9 cellular contexts compared by ENCODE assay signal in genomic region chr20:3798405-3798768, GRCh38. TPM values are rescaled to one million over a fixed set of nuclear protein-coding genes. Genes with fewer than 3 reads are reported as not detected.
DNase-seq lines count a peak whose midpoint lies in the region; ATAC-seq, FAIRE-seq and TF ChIP-seq lines count a peak whose summit lies in the region.
"Had no signal": no experiment of that assay in that cellular context is flagged by ENCODE, and none has a peak within 500 bp of the region (broad histone marks: within the 10 kb centered on the region; RNA-seq: fewer than 3 reads in every experiment).

No MANE protein-coding gene starts in this region.

- peak overlapping the region; percentile 90 for H3K27ac Mint-ChIP-seq in T-helper 2 cell treated with Interferon-gamma antibody and Interleukin-4, amounts not matched to agents 5 μg/mL and 100 μg/mL, for 36 hours
- H3K27ac Mint-ChIP-seq in activated CD8-positive, alpha-beta T cell treated with anti-CD3 and anti-CD28 coated beads, Interleukin-2, amount 10 ng/mL, durations not matched to agents 7 days and 5 days: peak overlapping the region; percentile 95
- H3K27ac Mint-ChIP-seq in immature natural killer cell: peak overlapping the region; percentile 87 to 99 (median 96)
- peak overlapping the region; percentile 98 for H3K27ac Mint-ChIP-seq in stimulated activated effector memory CD8-positive, alpha-beta T cell treated with anti-CD3 and anti-CD28 coated beads, Interleukin-12 subunit alpha, Interleukin-12 subunit beta, amount 100 ng/mL, for 72 hours

- CTCF ChIA-PET in activated CD8-positive, alpha-beta T cell treated with anti-CD3 and anti-CD28 coated beads, Interleukin-2, amount 10 ng/mL, durations not matched to agents 7 days and 5 days (lab: Charles Lee): interaction anchor here (1.4 to 4.2 kb wide), 2 partner anchors 13 to 21 kb away, joined by 4 to 30 read pairs; partner anchors contain the start of gene AP5S1

- ATAC-seq in activated CD8-positive, alpha-beta T cell treated with anti-CD3 and anti-CD28 coated beads, Interleukin-2, amount 10 ng/mL, durations not matched to agents 7 days and 5 days: no peak
- ATAC-seq in stimulated activated effector memory CD8-positive, alpha-beta T cell treated with anti-CD3 and anti-CD28 coated beads, Interleukin-12 subunit alpha, Interleukin-12 subunit beta, amount 100 ng/mL, for 72 hours: no peak

- FAIRE-seq in D721Med (lab: Jason Lieb, UNC): no peak
- FAIRE-seq: urothelium cell line had no signal

- no peaks in the 10 kb centered on the region for H3K27me3 Mint-ChIP-seq in T-helper 2 cell treated with Interferon-gamma antibody and Interleukin-4, amounts not matched to agents 5 μg/mL and 100 μg/mL, for 36 hours (ENCODE audit: low read depth)
- no peaks in the 10 kb centered on the region for H3K27me3 Mint-ChIP-seq in activated CD8-positive, alpha-beta T cell treated with anti-CD3 and anti-CD28 coated beads, Interleukin-2, amount 10 ng/mL, durations not matched to agents 7 days and 5 days (ENCODE audit: low read depth)
- H3K27me3 Mint-ChIP-seq in immature natural killer cell (ENCODE audit: low read depth in 3 of 3): peaks cover 0 to 11% (median 3%) of the 10 kb centered on the region in 3 donors

- no peak for TF ChIP-seq CTCF in D721Med (IDR thresholded peaks at IDR 0.05; ENCODE audit: insufficient read depth, missing control alignments)

- peaks cover 37% of the 10 kb centered on the region for H3K4me1 Mint-ChIP-seq in T-helper 2 cell treated with Interferon-gamma antibody and Interleukin-4, amounts not matched to agents 5 μg/mL and 100 μg/mL, for 36 hours (ENCODE audit: low read depth)
- peaks cover 54% of the 10 kb centered on the region for H3K4me1 Mint-ChIP-seq in activated CD8-positive, alpha-beta T cell treated with anti-CD3 and anti-CD28 coated beads, Interleukin-2, amount 10 ng/mL, durations not matched to agents 7 days and 5 days (ENCODE audit: low read depth)
- H3K4me1 Mint-ChIP-seq in immature natural killer cell: peaks cover 60 to 63% of the 10 kb centered on the region in 2 donors
- H3K4me1 Mint-ChIP-seq in stimulated activated effector memory CD8-positive, alpha-beta T cell treated with anti-CD3 and anti-CD28 coated beads, Interleukin-12 subunit alpha, Interleukin-12 subunit beta, amount 100 ng/mL, for 72 hours: peaks cover 70% of the 10 kb centered on the region

- peak overlapping the region; percentile 95 for H3K4me3 Mint-ChIP-seq in T-helper 2 cell treated with Interferon-gamma antibody and Interleukin-4, amounts not matched to agents 5 μg/mL and 100 μg/mL, for 36 hours
- H3K4me3 Mint-ChIP-seq in activated CD8-positive, alpha-beta T cell treated with anti-CD3 and anti-CD28 coated beads, Interleukin-2, amount 10 ng/mL, durations not matched to agents 7 days and 5 days: peak overlapping the region; percentile 92
- H3K4me3 Mint-ChIP-seq in immature natural killer cell: peak overlapping the region; percentile 85 to 97 (median 92)
- H3K4me3 Mint-ChIP-seq in stimulated activated effector memory CD8-positive, alpha-beta T cell treated with anti-CD3 and anti-CD28 coated beads, Interleukin-12 subunit alpha, Interleukin-12 subunit beta, amount 100 ng/mL, for 72 hours: peak overlapping the region; percentile 99

- no peaks in the 10 kb centered on the region for H3K9me3 Mint-ChIP-seq in T-helper 2 cell treated with Interferon-gamma antibody and Interleukin-4, amounts not matched to agents 5 μg/mL and 100 μg/mL, for 36 hours
- H3K9me3 Mint-ChIP-seq in activated CD8-positive, alpha-beta T cell treated with anti-CD3 and anti-CD28 coated beads, Interleukin-2, amount 10 ng/mL, durations not matched to agents 7 days and 5 days (ENCODE audit: insufficient read depth): no peaks in the 10 kb centered on the region
- no peaks in the 10 kb centered on the region for H3K9me3 Mint-ChIP-seq in immature natural killer cell
- no peaks in the 10 kb centered on the region for H3K9me3 Mint-ChIP-seq in stimulated activated effector memory CD8-positive, alpha-beta T cell treated with anti-CD3 and anti-CD28 coated beads, Interleukin-12 subunit alpha, Interleukin-12 subunit beta, amount 100 ng/mL, for 72 hours

- POLR2A ChIA-PET in activated CD8-positive, alpha-beta T cell treated with anti-CD3 and anti-CD28 coated beads, Interleukin-2, amount 10 ng/mL, durations not matched to agents 7 days and 5 days (lab: Charles Lee): interaction anchor here (0.9 to 1.5 kb wide), 3 partner anchors 12 to 17 kb away, joined by 3 to 4 read pairs (median 4); partner anchors contain the start of gene CENPB

- no peak for DNase-seq in T-helper 2 cell treated with Interferon-gamma antibody and Interleukin-4, amounts not matched to agents 5 μg/mL and 100 μg/mL, for 36 hours (ENCODE audit: low spot score)
- DNase-seq in T-helper 2 cell: no peak
- no peak for DNase-seq in activated CD8-positive, alpha-beta T cell treated with anti-CD3 and anti-CD28 coated beads, Interleukin-2, amount 10 ng/mL, durations not matched to agents 7 days and 5 days
- no peak for DNase-seq in immature natural killer cell
- DNase-seq in stimulated activated effector memory CD8-positive, alpha-beta T cell treated with anti-CD3 and anti-CD28 coated beads, Interleukin-12 subunit alpha, Interleukin-12 subunit beta, amount 100 ng/mL, for 72 hours (ENCODE audit: low spot score in 2 of 2): no peak
- DNase-seq in NCI-H1092 (lab: John Stamatoyannopoulos, UW): no peak
- no peak for DNase-seq in stimulated activated naive CD4-positive, alpha-beta T cell (lab: John Stamatoyannopoulos, UW)
- DNase-seq in D721Med (ENCODE audit: insufficient read length, low spot score): no peak

- peaks cover 72% of the 10 kb centered on the region for H3K36me3 Mint-ChIP-seq in T-helper 2 cell treated with Interferon-gamma antibody and Interleukin-4, amounts not matched to agents 5 μg/mL and 100 μg/mL, for 36 hours (ENCODE audit: low read depth)
- peaks cover 72% of the 10 kb centered on the region for H3K36me3 Mint-ChIP-seq in activated CD8-positive, alpha-beta T cell treated with anti-CD3 and anti-CD28 coated beads, Interleukin-2, amount 10 ng/mL, durations not matched to agents 7 days and 5 days (ENCODE audit: low read depth)
- peaks cover 15 to 44% (median 19%) of the 10 kb centered on the region in 3 donors for H3K36me3 Mint-ChIP-seq in immature natural killer cell
- H3K36me3 Mint-ChIP-seq in stimulated activated effector memory CD8-positive, alpha-beta T cell treated with anti-CD3 and anti-CD28 coated beads, Interleukin-12 subunit alpha, Interleukin-12 subunit beta, amount 100 ng/mL, for 72 hours: peaks cover 63% of the 10 kb centered on the region

RNA-seq across cellular contexts. Expression of gene CDC25B, which starts 2.3 kb away (rescaled TPM):
- total RNA-seq in activated CD8-positive, alpha-beta T cell treated with anti-CD3 and anti-CD28 coated beads, Interleukin-2, amount 10 ng/mL, durations not matched to agents 7 days and 5 days: 100 to 1,000 TPM; 294 to 298 TPM
- 10 to 100 TPM; 25.3 to 42.0 (median 29.0) TPM for polyA plus RNA-seq in immature natural killer cell

RNA-seq across cellular contexts. Expression of gene CENPB, which starts 11.8 kb away (rescaled TPM):
- total RNA-seq in activated CD8-positive, alpha-beta T cell treated with anti-CD3 and anti-CD28 coated beads, Interleukin-2, amount 10 ng/mL, durations not matched to agents 7 days and 5 days: 10 to 100 TPM; 87.1 to 92.0 TPM
- 1 to 10 TPM; 1.0 to 1.7 (median 1.1) TPM for polyA plus RNA-seq in immature natural killer cell

RNA-seq across cellular contexts. Expression of gene SPEF1, which starts 17.1 kb away (rescaled TPM):
- under 1 TPM; 0.16 TPM for total RNA-seq in activated CD8-positive, alpha-beta T cell treated with anti-CD3 and anti-CD28 coated beads, Interleukin-2, amount 10 ng/mL, durations not matched to agents 7 days and 5 days
- polyA plus RNA-seq in immature natural killer cell: not detected

RNA-seq across cellular contexts. Expression of gene AP5S1, which starts 22.0 kb away (rescaled TPM):
- 10 to 100 TPM; 13.8 to 16.5 TPM for total RNA-seq in activated CD8-positive, alpha-beta T cell treated with anti-CD3 and anti-CD28 coated beads, Interleukin-2, amount 10 ng/mL, durations not matched to agents 7 days and 5 days
- 10 to 100 TPM; 16.3 to 23.1 (median 17.4) TPM for polyA plus RNA-seq in immature natural killer cell

RNA-seq across cellular contexts. Expression of gene ADISSP, which starts 30.8 kb away (rescaled TPM):
- total RNA-seq in activated CD8-positive, alpha-beta T cell treated with anti-CD3 and anti-CD28 coated beads, Interleukin-2, amount 10 ng/mL, durations not matched to agents 7 days and 5 days: 10 to 100 TPM; 37.4 to 38.5 TPM
- polyA plus RNA-seq in immature natural killer cell: 10 to 100 TPM; 16.4 to 27.5 (median 16.6) TPM
